26 cellular contexts compared by ENCODE assay signal in the genomic region with DNA sequence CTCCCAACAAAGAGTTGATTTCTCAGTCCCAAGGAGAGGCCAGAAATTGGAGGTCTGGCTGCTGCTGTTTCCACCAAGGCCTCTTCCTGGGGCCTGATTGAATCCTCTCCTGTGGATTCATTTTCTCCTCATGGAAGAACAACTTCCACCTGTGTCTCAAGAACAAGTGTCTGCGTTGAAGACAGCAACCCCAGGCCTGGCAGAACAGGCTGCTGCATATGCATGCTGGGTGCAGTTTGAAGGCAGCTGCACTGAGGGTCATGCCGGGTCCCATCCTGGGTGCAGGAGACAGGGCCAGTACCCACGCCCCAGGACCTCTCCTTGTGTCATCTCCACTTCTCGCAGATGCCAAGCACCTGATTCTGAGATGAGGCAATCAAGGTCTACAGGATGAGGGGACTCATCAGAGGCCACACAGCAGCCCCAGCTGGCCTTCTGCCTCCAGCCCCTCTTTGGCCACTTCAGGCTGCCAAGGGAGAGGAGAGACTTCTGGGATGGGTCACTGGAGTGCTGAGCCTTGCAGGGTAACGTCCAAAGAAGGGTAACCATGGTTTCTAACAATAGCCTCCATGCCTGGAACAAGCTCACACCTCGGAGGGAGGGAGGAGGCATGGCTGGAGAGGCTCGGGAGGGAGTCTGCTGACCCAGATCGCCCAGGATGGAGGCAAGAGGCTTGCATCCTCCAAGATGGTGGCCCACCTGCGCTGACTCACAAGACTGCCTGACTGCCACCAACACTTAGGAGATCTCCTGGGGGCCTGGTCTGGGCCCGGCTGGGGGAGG. TPM values are rescaled to one million over a fixed set of nuclear protein-coding genes. Genes with fewer than 3 reads are reported as not detected.
"Had no signal": no experiment of that assay in that cellular context is flagged by ENCODE, and none has a peak within 500 bp of the region (broad histone marks: within the 10 kb centered on the region; RNA-seq: fewer than 3 reads in every experiment).

No MANE protein-coding gene starts in this region.

- H3K9me3 ChIP-seq: pancreas, prostate gland, right lobe of liver, uterus had no signal

- H3K4me3 ChIP-seq: heart right ventricle, hepatocyte, lung, neural progenitor cell, pancreas, prostate gland, right lobe of liver, smooth muscle cell, tibial nerve, uterus had no signal

- H3K27ac ChIP-seq: heart right ventricle, hepatocyte, neural progenitor cell, pancreas, prostate gland, right lobe of liver, tibial nerve, uterus had no signal

- H3K79me2 ChIP-seq: hepatocyte had no signal

- H3K4me2 ChIP-seq: hepatocyte, neural progenitor cell, smooth muscle cell had no signal

- H3K27me3 ChIP-seq: heart right ventricle, hepatocyte, neural progenitor cell, pancreas, right lobe of liver, tibial nerve, uterus had no signal

- H3K4me1 ChIP-seq: neural progenitor cell, pancreas, prostate gland, right lobe of liver, tibial nerve, uterus had no signal

- H3K36me3 ChIP-seq: heart right ventricle, neural progenitor cell, pancreas, prostate gland, right lobe of liver, tibial nerve, uterus had no signal

- DNase-seq: heart right ventricle; islet precursor cell; mesendoderm; naive B cell; natural killer cell; nephron progenitor cell; retina; right lobe of liver; stimulated activated CD4-positive, alpha-beta T cell treated with anti-CD3 and anti-CD28 coated beads, Interleukin-1b, Interleukin-23, amount 100 ng/mL, for 48 hours; stimulated activated CD4-positive, alpha-beta T cell treated with anti-CD3 and anti-CD28 coated beads, Interleukin-2, amount 100 ng/mL, for 48 hours; stimulated activated CD4-positive, alpha-beta T cell treated with anti-CD3 and anti-CD28 coated beads, Interleukin-4, amount 100 ng/mL, for 4 hours; stimulated activated CD8-positive, alpha-beta memory T cell treated with anti-CD3 and anti-CD28 coated beads, Interleukin-4, amount 100 ng/mL, for 48 hours; stimulated activated naive CD4-positive, alpha-beta T cell treated with Interleukin-2 at 50 U/mL for 16 hours; stimulated activated naive CD8-positive, alpha-beta T cell treated with anti-CD3 and anti-CD28 coated beads, Interleukin-15, amount 100 ng/mL, for 72 hours; substantia nigra; uterus had no signal

- H2AFZ ChIP-seq: hepatocyte, neural progenitor cell had no signal

- ATAC-seq: left lobe of liver; natural killer cell; right lobe of liver; stimulated activated memory B cell treated with anti-CD40 and anti-IgM and Interleukin-4, amounts not matched to agents 10 μg/mL and 1 μg/mL and 100 μg/mL, for 72 hours; stimulated activated naive CD8-positive, alpha-beta T cell treated with anti-CD3 and anti-CD28 coated beads, Interleukin-15, amount 100 ng/mL, for 72 hours had no signal

RNA-seq across cellular contexts. Expression of gene HCN4, which starts 30.0 kb away (rescaled TPM):
- total RNA-seq: left lobe of liver, natural killer cell, omental fat pad, smooth muscle cell, tibial nerve had no signal
